10 cellular contexts compared by ENCODE assay signal in genomic region chr3:112127522-112128494, GRCh38. TPM values are rescaled to one million over a fixed set of nuclear protein-coding genes. Genes with fewer than 3 reads are reported as not detected.
DNase-seq lines count a peak whose midpoint lies in the region; ATAC-seq and TF ChIP-seq lines count a peak whose summit lies in the region.
"Had no signal": no experiment of that assay in that cellular context is flagged by ENCODE, and none has a peak within 500 bp of the region (broad histone marks: within the 10 kb centered on the region; RNA-seq: fewer than 3 reads in every experiment).

No MANE protein-coding gene starts in this region.

- no peaks in the 10 kb centered on the region for H3K27me3 Mint-ChIP-seq in T-helper 17 cell

- TF ChIP-seq CTCF in SK-N-SH (IDR thresholded peaks at IDR 0.05) = no peak

- H3K4me1 Mint-ChIP-seq in T-helper 17 cell = peaks cover 52% of the 10 kb centered on the region

- ATAC-seq in GM21825 (IDR thresholded peaks at IDR 0.05; ENCODE audit: unreplicated experiment) = peak; percentile 25
- ATAC-seq in T-helper 17 cell = peak; percentile 8

- H3K9me2 ChIP-seq in SK-N-SH = no peaks in the 10 kb centered on the region

- H3K27ac ChIP-seq in mesendoderm (ENCODE audit: low read depth, low read length) (no peak overlapping the region), SK-N-SH (ENCODE audit: low read depth in 2 of 2, low read length in 1 of 2) (no peak overlapping the region)

- H3K79me1 ChIP-seq in mesendoderm (ENCODE audit: low read length) = no peaks in the 10 kb centered on the region

- in situ Hi-C loops in ACHN (cut with HindIII; ENCODE audit: low pct_ligation_motif_present, low pct_unique_long_range_greater_than_20kb, low sequenced_read_pairs) = no loop called here

- H3K9me3 ChIP-seq in T-helper 17 cell (ENCODE audit: control insufficient read depth, low read length, poor library complexity, severe bottlenecking) = no peaks in the 10 kb centered on the region
- H3K9me3 ChIP-seq in SK-N-SH = no peaks in the 10 kb centered on the region
- H3K9me3 ChIP-seq: HAP-1 had no signal

- H3K56ac ChIP-seq in mesendoderm (ENCODE audit: low read length) = no peak overlapping the region

- TF ChIP-seq RAD21 in SK-N-SH (IDR thresholded peaks at IDR 0.05; ENCODE audit: low read length) = no peak

- H3K4me3 ChIP-seq in GM08714 (ENCODE audit: low read length) = peak overlapping the region; percentile 27; the same call in 1 of the 2 replicates
- H3K4me3 ChIP-seq in mesendoderm (ENCODE audit: low read length) = no peak overlapping the region
- H3K4me3 ChIP-seq in SK-N-SH (ENCODE audit: low read depth in 2 of 2, low read length in 1 of 2) = no peak overlapping the region
- H3K4me3 ChIP-seq: HAP-1 had no signal

- no peak overlapping the region for H2BK5ac ChIP-seq in mesendoderm (ENCODE audit: low read length)

- H3K23ac ChIP-seq in mesendoderm (ENCODE audit: low read length) = no peak overlapping the region

- no peaks in the 10 kb centered on the region for H3K36me3 ChIP-seq in mesendoderm (ENCODE audit: control insufficient read depth, insufficient read depth, low read length)
- H3K36me3 ChIP-seq in SK-N-SH (replicated peaks in 1 of 2; ENCODE audit: control insufficient read depth in 1 of 2, insufficient read depth in 2 of 2, low read length in 1 of 2) = peaks cover 0 to 4% of the 10 kb centered on the region in 2 experiments
- H3K36me3 ChIP-seq: HAP-1 had no signal

- no peak overlapping the region for H2BK15ac ChIP-seq in mesendoderm (replicated peaks; ENCODE audit: low read depth)

- H4K5ac ChIP-seq in mesendoderm (ENCODE audit: low read length) = no peak overlapping the region

- peaks cover 10% of the 10 kb centered on the region for H3K36me3 Mint-ChIP-seq in T-helper 17 cell (ENCODE audit: low read depth)

- DNase-seq in T-helper 17 cell (no peak), mesendoderm (peak; percentile 13), RPMI8226 (no peak), ACHN (no peak), SK-N-SH (no peak), SHP77 (lab: John Stamatoyannopoulos, UW) (no peak)
- DNase-seq: NCI-H1105 had no signal

- peak overlapping the region; percentile 95 for H3K27ac Mint-ChIP-seq in T-helper 17 cell

- no peaks in the 10 kb centered on the region for H3K27me3 ChIP-seq in mesendoderm (ENCODE audit: insufficient read depth, low read length, poor library complexity)
- no peaks in the 10 kb centered on the region for H3K27me3 ChIP-seq in SK-N-SH (ENCODE audit: insufficient read depth)

- TF ChIP-seq EP300 in SK-N-SH (IDR thresholded peaks at IDR 0.05; ENCODE audit: borderline replicate concordance in 1 of 2, low read depth in 1 of 2, low read length in 1 of 2) = no peak

- no peak overlapping the region for H3K18ac ChIP-seq in mesendoderm (ENCODE audit: low read length)

- peak overlapping the region; percentile 79 for H3K4me3 Mint-ChIP-seq in T-helper 17 cell

- no CpG with 5 or more reads among the region's 10 CpGs for WGBS in mesendoderm (ENCODE audit: extremely low coverage, insufficient coverage, low lambda C conversion rate)
- WGBS in SK-N-SH (ENCODE audit: low lambda C conversion rate) = 81% methylated on average over 10 of the region's 10 CpGs

- POLR2A ChIA-PET in SK-N-SH (lab: Yijun Ruan, JAX) = interaction anchor here (0.7 kb wide), 1 partner anchor 205 kb away, joined by 3 read pairs; the partner anchor contains the start of gene CD200

- no peak overlapping the region for H4K8ac ChIP-seq in mesendoderm (ENCODE audit: low read depth, low read length)

- H4K20me1 ChIP-seq in SK-N-SH (ENCODE audit: insufficient read depth) = no peaks in the 10 kb centered on the region

- H3F3A ChIP-seq in SK-N-SH (replicated peaks; ENCODE audit: insufficient read depth) = no peaks in the 10 kb centered on the region

- H2AK5ac ChIP-seq in mesendoderm (ENCODE audit: low read length) = no peak overlapping the region

- H3K4me1 ChIP-seq in mesendoderm (ENCODE audit: control insufficient read depth, low read depth, low read length) (peaks cover 9% of the 10 kb centered on the region), SK-N-SH (ENCODE audit: control insufficient read depth in 1 of 2, insufficient read depth in 2 of 2, low read depth in 1 of 2, low read length in 1 of 2) (no peaks in the 10 kb centered on the region)

- H3K9ac ChIP-seq in mesendoderm (ENCODE audit: low read length) (no peak overlapping the region), SK-N-SH (no peak overlapping the region)

- no peak overlapping the region for H2BK120ac ChIP-seq in mesendoderm (ENCODE audit: low read depth, low read length)

- CTCF ChIA-PET in SK-N-SH (lab: Yijun Ruan, JAX) = interaction anchor here (1.2 kb wide), 1 partner anchor 9 kb away, joined by 3 read pairs; no protein-coding TSS in a partner anchor

- H3K79me2 ChIP-seq in mesendoderm (ENCODE audit: control insufficient read depth, insufficient read depth, low read length) = no peaks in the 10 kb centered on the region
- no peaks in the 10 kb centered on the region for H3K79me2 ChIP-seq in SK-N-SH (ENCODE audit: insufficient read depth)

- no peak overlapping the region for H2AFZ ChIP-seq in SK-N-SH (ENCODE audit: low read depth)

- H3K4me2 ChIP-seq in mesendoderm (ENCODE audit: low read length) (no peak overlapping the region), SK-N-SH (no peak overlapping the region)

- H3K4ac ChIP-seq in mesendoderm (ENCODE audit: low read depth, low read length) = no peak overlapping the region

TF ChIP-seq in SK-N-SH, 30 proteins besides CTCF, POLR2A, EP300 and RAD21 (continues in another document):
- TF ChIP-seq PBX3 (IDR thresholded peaks at IDR 0.05) (no peak), NFIC (IDR thresholded peaks at IDR 0.05; ENCODE audit: borderline replicate concordance) (no peak), MEF2A (IDR thresholded peaks at IDR 0.05; ENCODE audit: borderline replicate concordance, low read depth) (no peak), FOXM1 (IDR thresholded peaks at IDR 0.05; ENCODE audit: low read depth) (no peak), REST (IDR thresholded peaks at IDR 0.05; ENCODE audit: low read depth, low read length) (no peak), TCF12 (IDR thresholded peaks at IDR 0.05) (no peak), ZBTB33 (IDR thresholded peaks at IDR 0.05; ENCODE audit: borderline replicate concordance, low read depth) (no peak), GABPA (IDR thresholded peaks at IDR 0.05; ENCODE audit: low read depth) (no peak)

RNA-seq across cellular contexts. Expression of gene GCSAM, which starts 5.2 kb away (rescaled TPM):
- 10 to 100 TPM; 14.2 to 21.2 TPM for total RNA-seq in T-helper 17 cell
- polyA plus RNA-seq in mesendoderm (2013, experiment 1 of 2) = not detected
- polyA plus RNA-seq in mesendoderm (2013, experiment 2 of 2) = not detected
- not detected in 2 replicates for polyA plus RNA-seq in SK-N-SH (2012; rRNA removed)
- polyA plus RNA-seq in SK-N-SH (2012; cell fraction: cytosol; rRNA removed) = not detected in 2 replicates
- not detected in 2 replicates for polyA plus RNA-seq in SK-N-SH (2012; cell fraction: nucleus; rRNA removed)

RNA-seq across cellular contexts. Expression of gene C3orf52, which starts 41.6 kb away (rescaled TPM):
- 1 to 10 TPM; 2.0 to 4.1 TPM for total RNA-seq in T-helper 17 cell
- polyA plus RNA-seq in mesendoderm (2013, experiment 1 of 2) = 6.2 TPM
- 6.9 TPM for polyA plus RNA-seq in mesendoderm (2013, experiment 2 of 2)
- 5.4 and 8.7 TPM in 2 replicates for polyA plus RNA-seq in SK-N-SH (2012; rRNA removed)
- polyA plus RNA-seq in SK-N-SH (2012; cell fraction: cytosol; rRNA removed) = 5.7 TPM in 2 replicates
- 7.8 and 15.3 TPM in 2 replicates for polyA plus RNA-seq in SK-N-SH (2012; cell fraction: nucleus; rRNA removed)
